In genomic region chr3:20935791-20936190, GRCh38 we compare ENCODE assay signal across 13 cellular contexts.
"Had no signal": no experiment of that assay in that cellular context is flagged by ENCODE, and none has a peak within 500 bp of the region (broad histone marks: within the 10 kb centered on the region; RNA-seq: fewer than 3 reads in every experiment).

No MANE protein-coding gene starts in this region.

- H2AFZ ChIP-seq: parathyroid adenoma had no signal

- H3K36me3 ChIP-seq: uterus had no signal

- H3K9me3 ChIP-seq: uterus had no signal

- H3K4me1 ChIP-seq: parathyroid adenoma, uterus had no signal

- H3K4me3 ChIP-seq: uterus had no signal

- DNase-seq: activated CD4-positive, alpha-beta T cell treated with anti-CD3 and anti-CD28 coated beads, Interleukin-2, amount 10 ng/mL, durations not matched to agents 7 days and 5 days; activated CD4-positive, CD25-positive, alpha-beta regulatory T cell; activated CD8-positive, alpha-beta memory T cell treated with anti-CD3 and anti-CD28 coated beads, Interleukin-2, amount 50 U/mL, for 48 hours; activated gamma-delta T cell; activated T-cell treated with anti-CD3 and anti-CD28 coated beads, Interleukin-2, amount 50 U/mL, for 72 hours; amniotic stem cell; effector CD8-positive, alpha-beta T cell; naive thymus-derived CD8-positive, alpha-beta T cell; stimulated activated CD4-positive, alpha-beta T cell treated with anti-CD3 and anti-CD28 coated beads, Interleukin-1b, Interleukin-23, amount 100 ng/mL, for 48 hours; uterus had no signal

- H3K79me2 ChIP-seq: parathyroid adenoma had no signal

- H3K27ac ChIP-seq: parathyroid adenoma, uterus had no signal

- ATAC-seq: activated naive CD4-positive, alpha-beta T cell treated with anti-CD3 and anti-CD28 coated beads, Interleukin-2, amount 50 U/mL, for 72 hours; activated T-cell treated with anti-CD3 and anti-CD28 coated beads, Interleukin-2, amount 50 U/mL, for 72 hours; naive thymus-derived CD8-positive, alpha-beta T cell; stimulated activated effector memory CD8-positive, alpha-beta T cell treated with anti-CD3 and anti-CD28 coated beads, Interleukin-12 subunit alpha, Interleukin-12 subunit beta, amount 100 ng/mL, for 72 hours had no signal

- H3K9ac ChIP-seq: parathyroid adenoma had no signal

- H3K27me3 ChIP-seq: uterus had no signal
